Comparison of ENCODE assay signal across 8 cellular contexts in the genomic region with DNA sequence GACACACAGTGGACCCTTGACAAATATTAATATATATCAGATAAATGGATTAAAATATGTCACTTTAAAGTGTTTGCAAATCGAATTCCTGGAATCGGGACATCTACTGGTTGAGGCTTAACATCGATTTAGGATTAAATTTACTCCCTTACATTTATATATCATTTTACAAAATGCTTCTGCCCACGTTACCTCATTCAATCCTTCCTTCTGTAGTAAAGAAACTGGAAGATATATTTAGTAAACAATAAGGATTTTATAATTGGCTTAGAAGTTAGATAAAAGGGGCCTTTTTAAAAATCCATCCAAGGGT. TPM values are rescaled to one million over a fixed set of nuclear protein-coding genes. Genes with fewer than 3 reads are reported as not detected.
A peak's percentile ranks its signal among the peaks of the same experiment; 100 is the strongest.
DNase-seq lines count a peak whose midpoint lies in the region; ATAC-seq and TF ChIP-seq lines count a peak whose summit lies in the region.

No MANE protein-coding gene starts in this region.

- H3K9ac ChIP-seq in ES-I3 (ENCODE audit: low read depth, low read length): peak overlapping the region; percentile 99

- BruUV-seq in Panc1 (replicated peaks; lab: Mats Ljungman, UMichigan): TSS peak; percentile 69

- CTCF ChIA-PET in Panc1 (lab: Charles Lee): no interaction called here

- DNase-seq in Panc1 (ENCODE audit: low read depth, low spot score) (no peak), epithelial cell of prostate (ENCODE audit: low read depth, low spot score) (no peak), progenitor cell of endocrine pancreas (ENCODE audit: low spot score, unreplicated experiment) (no peak), ACHN (no peak), mucosa of gallbladder (ENCODE audit: low spot score) (no peak)
- no peak for DNase-seq in stimulated activated CD4-positive, alpha-beta T cell treated with anti-CD3 and anti-CD28 coated beads, Interleukin-4, amount 100 ng/mL, for 4 hours
- DNase-seq in activated CD8-positive, alpha-beta memory T cell treated with anti-CD3 and anti-CD28 coated beads, Interleukin-2, amount 50 U/mL, for 48 hours: no peak

- H3K4me1 ChIP-seq in ES-I3 (ENCODE audit: insufficient read depth, low read length): no peaks in the 10 kb centered on the region
- peaks cover 6% of the 10 kb centered on the region; the same call in 1 of the 2 replicates for H3K4me1 ChIP-seq in Panc1 (ENCODE audit: control insufficient read depth, insufficient read depth, low read length)

- H3K27me3 Mint-ChIP-seq in progenitor cell of endocrine pancreas: no peaks in the 10 kb centered on the region

- intact Hi-C loops in Panc1 (cut with micrococcal nuclease; ENCODE audit: unreplicated experiment): no loop called here

- no peak for TF ChIP-seq CTCF in Panc1 (IDR thresholded peaks at IDR 0.05)
- TF ChIP-seq CTCF in progenitor cell of endocrine pancreas (IDR thresholded peaks at IDR 0.05; ENCODE audit: unreplicated experiment): no peak

- peak overlapping the region; percentile 99 for H3K27ac Mint-ChIP-seq in progenitor cell of endocrine pancreas

- in situ Hi-C loops in Panc1 (cut with HindIII; ENCODE audit: low pct_unique_long_range_greater_than_20kb, low sequenced_read_pairs) (no loop called here), ACHN (cut with HindIII; ENCODE audit: low pct_ligation_motif_present, low pct_unique_long_range_greater_than_20kb, low sequenced_read_pairs) (no loop called here)

- peak overlapping the region; percentile 90 for H3K27ac ChIP-seq in Panc1 (ENCODE audit: low read length)
- H3K27ac ChIP-seq in epithelial cell of prostate: peak overlapping the region; percentile 77

- peaks cover 3% of the 10 kb centered on the region for H3K36me3 Mint-ChIP-seq in progenitor cell of endocrine pancreas (ENCODE audit: insufficient read depth)

- H3K4me1 Mint-ChIP-seq in progenitor cell of endocrine pancreas (ENCODE audit: low read depth): peaks cover 17% of the 10 kb centered on the region

- peak overlapping the region; percentile 95 for H3K4me3 Mint-ChIP-seq in progenitor cell of endocrine pancreas (ENCODE audit: low read depth)

- POLR2A ChIA-PET in Panc1 (lab: Charles Lee): no interaction called here

- H3K36me3 ChIP-seq in ES-I3 (ENCODE audit: insufficient read depth, low read length) (no peaks in the 10 kb centered on the region), Panc1 (ENCODE audit: control insufficient read depth, insufficient read depth, low read length) (peaks cover 13% of the 10 kb centered on the region)

- no peaks in the 10 kb centered on the region for H3K9me3 ChIP-seq in ES-I3 (ENCODE audit: control insufficient read depth, insufficient read depth, low read length)
- H3K9me3 ChIP-seq in Panc1 (ENCODE audit: control insufficient read depth, insufficient read depth, low read depth, low read length): no peaks in the 10 kb centered on the region

- no peaks in the 10 kb centered on the region for H3K9me3 Mint-ChIP-seq in progenitor cell of endocrine pancreas (ENCODE audit: low read depth)

- H3K27me3 ChIP-seq in Panc1 (ENCODE audit: control insufficient read depth, insufficient read depth, low read length): no peaks in the 10 kb centered on the region

- peak overlapping the region; percentile 83 to 85 for H3K4me3 ChIP-seq in Panc1 (ENCODE audit: low read depth in 2 of 2, low read length in 2 of 2)

- no peak for ATAC-seq in Panc1

RNA-seq across cellular contexts. Expression of gene CLPX, which starts 1.3 kb away (rescaled TPM):
- total RNA-seq in Panc1 (2021; ENCODE audit: unreplicated experiment): 49.9 TPM
- polyA plus RNA-seq in Panc1 (2012; ENCODE audit: insufficient read length): 32.3 TPM
- total RNA-seq in progenitor cell of endocrine pancreas: 52.1 and 56.2 TPM in 2 replicates
- 47.2 TPM for total RNA-seq in mucosa of gallbladder

RNA-seq across cellular contexts. Expression of gene CILP, which starts 27.5 kb away (rescaled TPM):
- total RNA-seq in Panc1 (2021; ENCODE audit: unreplicated experiment): 0.08 TPM
- 0.06 TPM for polyA plus RNA-seq in Panc1 (2012; ENCODE audit: insufficient read length)
- 0.22 and 0.29 TPM in 2 replicates for total RNA-seq in progenitor cell of endocrine pancreas
- total RNA-seq in mucosa of gallbladder: 19.2 TPM

RNA-seq across cellular contexts. Expression of gene PDCD7, which starts 50.2 kb away (rescaled TPM):
- 19.7 TPM for total RNA-seq in Panc1 (2021; ENCODE audit: unreplicated experiment)
- 15.4 TPM for polyA plus RNA-seq in Panc1 (2012; ENCODE audit: insufficient read length)
- 32.6 and 34.4 TPM in 2 replicates for total RNA-seq in progenitor cell of endocrine pancreas
- 22.0 TPM for total RNA-seq in mucosa of gallbladder

Comparison
In these comparisons a context has a peak if more than half of its experiments do, and no peak if none do; other contexts are left out.
1. RNA of gene CILP, which starts 27.5 kb away (total RNA-seq): 19.2 TPM in mucosa of gallbladder (single experiment); 0.22 to 0.29 TPM in progenitor cell of endocrine pancreas and 0.08 TPM in Panc1 (single experiment); every median in the first group is over 10 times any median in the second.